Comparison of ENCODE assay signal across 1 cellular context in the genomic region with DNA sequence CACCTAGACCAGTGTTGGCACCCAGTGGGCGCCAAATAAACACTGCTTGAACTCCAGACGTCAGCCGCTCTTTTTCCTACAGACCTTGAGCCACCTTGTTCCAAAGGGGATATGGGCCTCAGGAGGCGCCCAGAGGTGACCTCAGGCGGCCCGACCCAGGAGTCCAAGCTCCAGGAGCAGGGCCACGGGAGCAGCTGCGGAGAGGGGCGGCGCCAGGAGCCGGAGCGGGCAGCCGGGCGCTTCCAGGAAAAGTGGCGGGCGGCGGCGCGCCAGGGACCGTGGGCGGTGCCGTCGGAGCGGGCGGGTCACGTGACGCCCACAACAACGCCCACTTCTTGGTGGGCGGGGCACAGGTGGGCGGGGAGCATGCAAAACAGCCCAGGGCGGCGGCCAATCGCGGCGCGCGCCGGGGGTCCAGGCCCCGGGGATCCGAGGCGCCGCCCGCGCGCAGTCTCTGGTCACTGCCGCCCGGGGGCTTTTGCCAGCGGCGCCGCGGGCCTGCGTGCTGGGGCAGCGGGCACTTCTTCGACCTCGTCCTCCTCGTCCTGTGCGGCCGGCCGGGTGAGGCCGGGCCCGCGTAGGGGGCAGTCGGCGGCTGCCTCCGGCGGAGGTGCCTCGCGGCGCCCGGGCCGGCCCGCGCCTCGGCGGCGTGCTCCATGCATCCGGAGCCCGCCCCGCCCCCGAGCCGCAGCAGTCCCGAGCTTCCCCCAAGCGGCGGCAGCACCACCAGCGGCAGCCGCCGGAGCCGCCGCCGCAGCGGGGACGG.
TF ChIP-seq lines count a peak whose summit lies in the region.

Gene ORAI1, plus strand, starts transcription at position 444 of the 766 bp plus-strand sequence.

TF ChIP-seq in HepG2, 621 proteins besides CTCF, POLR2A, EP300 and RAD21 (continued from another document and continues in another):
- TF ChIP-seq ARID5B (CRISPR knock-in tag; IDR thresholded peaks at IDR 0.05) (peak; percentile 77), THAP9 (CRISPR knock-in tag; IDR thresholded peaks at IDR 0.05; ENCODE audit: borderline replicate concordance) (no peak), TBX2 (CRISPR knock-in tag; IDR thresholded peaks at IDR 0.05; ENCODE audit: borderline replicate concordance) (peak; percentile 90), ZNF615 (CRISPR knock-in tag; IDR thresholded peaks at IDR 0.05; ENCODE audit: borderline replicate concordance) (no peak), ZFYVE20 (CRISPR knock-in tag; IDR thresholded peaks at IDR 0.05; ENCODE audit: borderline replicate concordance, low read depth) (no peak), TFAP4 (IDR thresholded peaks at IDR 0.05; ENCODE audit: borderline replicate concordance, low read depth) (peak; percentile 65; the same call in 1 of the 2 replicates), HNRNPLL (IDR thresholded peaks at IDR 0.05; ENCODE audit: low read depth, low read length, poor library complexity, severe bottlenecking) (peak; percentile 77), ZNF101 (CRISPR knock-in tag; IDR thresholded peaks at IDR 0.05; ENCODE audit: borderline replicate concordance, low read depth) (no peak), ZNF766 (CRISPR knock-in tag; IDR thresholded peaks at IDR 0.05; ENCODE audit: borderline replicate concordance) (no peak; the same call in 1 of the 2 replicates), ZBTB14 (CRISPR knock-in tag; IDR thresholded peaks at IDR 0.05) (0 out of 2 replicates have a peak, but pooled peaks have one; percentile 28), YEATS4 (CRISPR knock-in tag; IDR thresholded peaks at IDR 0.05; ENCODE audit: borderline replicate concordance) (0 out of 2 replicates have a peak, but pooled peaks have one; percentile 20), ZNF775 (CRISPR knock-in tag; IDR thresholded peaks at IDR 0.05; ENCODE audit: borderline replicate concordance) (no peak), ZNF713 (CRISPR knock-in tag; IDR thresholded peaks at IDR 0.05) (no peak), MTA1 (CRISPR knock-in tag; IDR thresholded peaks at IDR 0.05; ENCODE audit: borderline replicate concordance) (peak; percentile 67; the same call in 1 of the 2 replicates), HNF4A (CRISPR knock-in tag; IDR thresholded peaks at IDR 0.05) (peak; percentile 74), ZNF7 (CRISPR knock-in tag; IDR thresholded peaks at IDR 0.05) (no peak), ZNF256 (CRISPR knock-in tag; conservative IDR thresholded peaks at IDR 0.05) (no peak), NKX3-1 (CRISPR knock-in tag; IDR thresholded peaks at IDR 0.05) (0 out of 2 replicates have a peak, but pooled peaks have one; percentile 57), ZNF335 (CRISPR knock-in tag; IDR thresholded peaks at IDR 0.05) (no peak), KLF11 (CRISPR knock-in tag; IDR thresholded peaks at IDR 0.05) (no peak), CSRNP1 (CRISPR knock-in tag; IDR thresholded peaks at IDR 0.05) (peak; percentile 94), MZF1 (CRISPR knock-in tag; IDR thresholded peaks at IDR 0.05; ENCODE audit: borderline replicate concordance) (no peak), PAF1 (CRISPR knock-in tag; IDR thresholded peaks at IDR 0.05) (no peak), ZNF800 (CRISPR knock-in tag; IDR thresholded peaks at IDR 0.05) (peak; percentile 72; the same call in 1 of the 2 replicates), ISL2 (CRISPR knock-in tag; IDR thresholded peaks at IDR 0.05) (no peak; the same call in 1 of the 2 replicates), ZNF777 (CRISPR knock-in tag; IDR thresholded peaks at IDR 0.05) (peak; percentile 79), HDAC1 (CRISPR knock-in tag; IDR thresholded peaks at IDR 0.05) (peak; percentile 86), RBM39 (IDR thresholded peaks at IDR 0.05; ENCODE audit: low read depth, low read length, poor library complexity, severe bottlenecking) (no peak), KDM3A (CRISPR knock-in tag; IDR thresholded peaks at IDR 0.05; ENCODE audit: low read depth) (0 out of 2 replicates have a peak, but pooled peaks have one; percentile 44)
- TF ChIP-seq, protein P1, sequence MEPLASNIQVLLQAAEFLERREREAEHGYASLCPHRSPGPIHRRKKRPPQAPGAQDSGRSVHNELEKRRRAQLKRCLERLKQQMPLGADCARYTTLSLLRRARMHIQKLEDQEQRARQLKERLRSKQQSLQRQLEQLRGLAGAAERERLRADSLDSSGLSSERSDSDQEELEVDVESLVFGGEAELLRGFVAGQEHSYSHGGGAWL (CRISPR knock-in tag; IDR thresholded peaks at IDR 0.05) = no peak; the same call in 1 of the 2 replicates
- TF ChIP-seq, protein P2, sequence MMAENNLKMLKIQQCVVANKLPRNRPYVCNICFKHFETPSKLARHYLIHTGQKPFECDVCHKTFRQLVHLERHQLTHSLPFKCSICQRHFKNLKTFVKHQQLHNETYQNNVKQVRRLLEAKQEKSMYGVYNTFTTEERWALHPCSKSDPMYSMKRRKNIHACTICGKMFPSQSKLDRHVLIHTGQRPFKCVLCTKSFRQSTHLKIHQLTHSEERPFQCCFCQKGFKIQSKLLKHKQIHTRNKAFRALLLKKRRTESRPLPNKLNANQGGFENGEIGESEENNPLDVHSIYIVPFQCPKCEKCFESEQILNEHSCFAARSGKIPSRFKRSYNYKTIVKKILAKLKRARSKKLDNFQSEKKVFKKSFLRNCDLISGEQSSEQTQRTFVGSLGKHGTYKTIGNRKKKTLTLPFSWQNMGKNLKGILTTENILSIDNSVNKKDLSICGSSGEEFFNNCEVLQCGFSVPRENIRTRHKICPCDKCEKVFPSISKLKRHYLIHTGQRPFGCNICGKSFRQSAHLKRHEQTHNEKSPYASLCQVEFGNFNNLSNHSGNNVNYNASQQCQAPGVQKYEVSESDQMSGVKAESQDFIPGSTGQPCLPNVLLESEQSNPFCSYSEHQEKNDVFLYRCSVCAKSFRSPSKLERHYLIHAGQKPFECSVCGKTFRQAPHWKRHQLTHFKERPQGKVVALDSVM (CRISPR knock-in tag; IDR thresholded peaks at IDR 0.05) = peak; percentile 56
- TF ChIP-seq, protein P3, sequence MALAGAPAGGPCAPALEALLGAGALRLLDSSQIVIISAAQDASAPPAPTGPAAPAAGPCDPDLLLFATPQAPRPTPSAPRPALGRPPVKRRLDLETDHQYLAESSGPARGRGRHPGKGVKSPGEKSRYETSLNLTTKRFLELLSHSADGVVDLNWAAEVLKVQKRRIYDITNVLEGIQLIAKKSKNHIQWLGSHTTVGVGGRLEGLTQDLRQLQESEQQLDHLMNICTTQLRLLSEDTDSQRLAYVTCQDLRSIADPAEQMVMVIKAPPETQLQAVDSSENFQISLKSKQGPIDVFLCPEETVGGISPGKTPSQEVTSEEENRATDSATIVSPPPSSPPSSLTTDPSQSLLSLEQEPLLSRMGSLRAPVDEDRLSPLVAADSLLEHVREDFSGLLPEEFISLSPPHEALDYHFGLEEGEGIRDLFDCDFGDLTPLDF (CRISPR knock-in tag; IDR thresholded peaks at IDR 0.05) = peak; percentile 83
- TF ChIP-seq, protein P4, sequence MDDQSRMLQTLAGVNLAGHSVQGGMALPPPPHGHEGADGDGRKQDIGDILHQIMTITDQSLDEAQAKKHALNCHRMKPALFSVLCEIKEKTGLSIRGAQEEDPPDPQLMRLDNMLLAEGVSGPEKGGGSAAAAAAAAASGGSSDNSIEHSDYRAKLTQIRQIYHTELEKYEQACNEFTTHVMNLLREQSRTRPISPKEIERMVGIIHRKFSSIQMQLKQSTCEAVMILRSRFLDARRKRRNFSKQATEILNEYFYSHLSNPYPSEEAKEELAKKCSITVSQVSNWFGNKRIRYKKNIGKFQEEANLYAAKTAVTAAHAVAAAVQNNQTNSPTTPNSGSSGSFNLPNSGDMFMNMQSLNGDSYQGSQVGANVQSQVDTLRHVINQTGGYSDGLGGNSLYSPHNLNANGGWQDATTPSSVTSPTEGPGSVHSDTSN (CRISPR knock-in tag; IDR thresholded peaks at IDR 0.05; ENCODE audit: borderline replicate concordance) = 0 out of 2 replicates have a peak, but pooled peaks have one; percentile 39
